9 cellular contexts compared by ENCODE assay signal in the genomic region with DNA sequence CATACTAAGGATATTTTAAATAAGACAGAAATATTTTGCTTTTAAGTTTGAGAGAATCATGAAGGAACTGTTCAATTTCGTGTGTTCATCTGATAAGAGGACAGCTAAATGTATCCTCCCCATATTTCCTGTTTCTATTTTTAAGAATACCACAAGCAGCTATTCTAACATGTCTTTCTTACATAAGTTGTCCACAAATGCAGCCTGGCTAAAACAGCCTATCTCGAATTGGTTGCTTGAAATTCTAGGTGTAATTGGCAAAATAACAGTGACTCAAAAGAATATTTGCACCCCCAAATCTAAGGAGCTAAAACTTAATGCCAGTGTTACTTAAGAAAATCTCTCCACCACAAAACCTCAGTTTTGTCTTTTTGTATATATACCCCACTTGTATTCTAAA.
DNase-seq lines count a peak whose midpoint lies in the region; ATAC-seq lines count a peak whose summit lies in the region.
"Had no signal": no experiment of that assay in that cellular context is flagged by ENCODE, and none has a peak within 500 bp of the region (broad histone marks: within the 10 kb centered on the region; RNA-seq: fewer than 3 reads in every experiment).

No MANE protein-coding gene starts in this region.

- ATAC-seq in GM21526 (IDR thresholded peaks at IDR 0.05; ENCODE audit: low FRiP score, unreplicated experiment) (peak; percentile 38), GM21619 (IDR thresholded peaks at IDR 0.05; ENCODE audit: unreplicated experiment) (no peak)

- peak; percentile 40 for DNase-seq in GF-D8 (lab: John Stamatoyannopoulos, UW)
- DNase-seq in NOMO-1 treated with dmso at 0.1 percent for 144 hours (lab: John Stamatoyannopoulos, UW; ENCODE audit: unreplicated experiment): peak; percentile 44
- peak; percentile 12 for DNase-seq in globus pallidus (ENCODE audit: low spot score)
- DNase-seq in hypothalamus (lab: John Stamatoyannopoulos, UW): no peak
- DNase-seq in SHP77 (lab: John Stamatoyannopoulos, UW): no peak
- DNase-seq in NCI-H2029 treated with DMSO at 0.1 percent for 48 hours (lab: John Stamatoyannopoulos, UW): no peak
- DNase-seq: Peyer's patch had no signal

Comparison
In these comparisons a context has a peak if more than half of its experiments do, and no peak if none do; other contexts are left out.
1. DNase-seq: peak in GF-D8 (single experiment), NOMO-1 treated with dmso at 0.1 percent for 144 hours (single experiment) and globus pallidus (single experiment); none in hypothalamus (0 of 51), SHP77 (0 of 2) and NCI-H2029 treated with DMSO at 0.1 percent for 48 hours (single experiment).